Comparison of ENCODE assay signal across 31 cellular contexts in the genomic region with DNA sequence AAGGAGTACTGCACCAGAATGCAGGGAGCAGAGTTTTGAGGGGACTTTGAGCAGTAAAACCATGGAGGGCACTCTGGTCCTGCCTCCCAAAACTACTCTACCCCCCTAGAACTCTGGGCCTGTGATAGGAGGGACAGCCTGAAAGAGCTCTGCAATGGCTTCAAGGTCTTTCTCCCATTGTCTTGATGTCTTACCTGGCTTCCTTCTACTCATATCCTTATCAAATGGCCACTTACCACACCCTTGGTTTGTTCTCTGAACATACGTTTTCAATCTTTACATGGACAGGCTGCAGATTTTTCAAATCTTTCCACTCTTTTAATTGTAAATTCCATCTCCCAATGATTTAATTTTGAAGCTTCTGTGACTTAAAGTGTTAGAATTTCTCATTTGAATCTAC.
"Had no signal": no experiment of that assay in that cellular context is flagged by ENCODE, and none has a peak within 500 bp of the region (broad histone marks: within the 10 kb centered on the region; RNA-seq: fewer than 3 reads in every experiment).

No MANE protein-coding gene starts in this region.

- H3K27me3 Mint-ChIP-seq: naive thymus-derived CD8-positive, alpha-beta T cell; natural killer cell treated with Interleukin-12 subunit alpha and Interleukin-12 subunit beta and Interleukin-15 and Interleukin-18, amount 100 ng/mL, for 72 hours; progenitor cell of endocrine pancreas; stimulated activated memory B cell treated with anti-CD40 and anti-IgM and Interleukin-4, amounts not matched to agents 10 μg/mL and 1 μg/mL and 100 μg/mL, for 72 hours; stimulated activated naive CD8-positive, alpha-beta T cell treated with anti-CD3 and anti-CD28 coated beads, Interleukin-15, amount 100 ng/mL, for 72 hours; type B pancreatic cell had no signal

- H3K9me3 Mint-ChIP-seq: natural killer cell treated with Interleukin-12 subunit alpha and Interleukin-12 subunit beta and Interleukin-15 and Interleukin-18, amount 100 ng/mL, for 72 hours; neural crest cell had no signal

- H3K4me2 ChIP-seq: smooth muscle cell had no signal

- H3K4me3 Mint-ChIP-seq: naive thymus-derived CD8-positive, alpha-beta T cell; natural killer cell treated with Interleukin-12 subunit alpha and Interleukin-12 subunit beta and Interleukin-15 and Interleukin-18, amount 100 ng/mL, for 72 hours; nephron progenitor cell; neural crest cell; stimulated activated memory B cell treated with anti-CD40 and anti-IgM and Interleukin-4, amounts not matched to agents 10 μg/mL and 1 μg/mL and 100 μg/mL, for 72 hours; stimulated activated naive CD8-positive, alpha-beta T cell treated with anti-CD3 and anti-CD28 coated beads, Interleukin-15, amount 100 ng/mL, for 72 hours; type B pancreatic cell had no signal

- H3K4me1 Mint-ChIP-seq: nephron progenitor cell, neural crest cell had no signal

- H3K27ac Mint-ChIP-seq: natural killer cell treated with Interleukin-12 subunit alpha and Interleukin-12 subunit beta and Interleukin-15 and Interleukin-18, amount 100 ng/mL, for 72 hours; nephron progenitor cell; progenitor cell of endocrine pancreas; stimulated activated memory B cell treated with anti-CD40 and anti-IgM and Interleukin-4, amounts not matched to agents 10 μg/mL and 1 μg/mL and 100 μg/mL, for 72 hours; stimulated activated naive CD8-positive, alpha-beta T cell treated with anti-CD3 and anti-CD28 coated beads, Interleukin-15, amount 100 ng/mL, for 72 hours; type B pancreatic cell had no signal

- H3K9me3 ChIP-seq: ovary, psoas muscle, right lobe of liver, sigmoid colon, spleen, suprapubic skin, testis, tibial artery, transverse colon, upper lobe of right lung, uterus had no signal

- ATAC-seq: naive thymus-derived CD8-positive, alpha-beta T cell; natural killer cell treated with Interleukin-12 subunit alpha and Interleukin-12 subunit beta and Interleukin-15 and Interleukin-18, amount 100 ng/mL, for 72 hours; psoas muscle; right cardiac atrium; right lobe of liver; stimulated activated memory B cell treated with anti-CD40 and anti-IgM and Interleukin-4, amounts not matched to agents 10 μg/mL and 1 μg/mL and 100 μg/mL, for 72 hours; stimulated activated naive CD8-positive, alpha-beta T cell treated with anti-CD3 and anti-CD28 coated beads, Interleukin-15, amount 100 ng/mL, for 72 hours; stimulated activated naive CD8-positive, alpha-beta T cell treated with anti-CD3 and anti-CD28 coated beads, Interleukin-15, Interleukin-2, amounts not matched to agents 100 U/mL and 50 U/mL, for 24 hours; upper lobe of right lung had no signal

- H3K4me3 ChIP-seq: ovary, psoas muscle, right lobe of liver, sigmoid colon, smooth muscle cell, spleen, suprapubic skin, testis, tibial artery, transverse colon, upper lobe of right lung, uterus had no signal

- H2AFZ ChIP-seq: parathyroid adenoma had no signal

- H3K4me1 ChIP-seq: parathyroid adenoma, sigmoid colon, spleen, suprapubic skin, testis, tibial artery, upper lobe of right lung, uterus had no signal

- DNase-seq: naive thymus-derived CD8-positive, alpha-beta T cell; nephron progenitor cell; occipital lobe; ovary; psoas muscle; right cardiac atrium; right lobe of liver; sigmoid colon; spleen; stimulated activated CD4-positive, alpha-beta T cell treated with anti-CD3 and anti-CD28 coated beads, Interleukin-12 subunit alpha, Interleukin-12 subunit beta, amount 100 ng/mL, for 4 hours; stimulated activated CD4-positive, alpha-beta T cell treated with anti-CD3 and anti-CD28 coated beads, Interleukin-1b, Interleukin-23, amount 100 ng/mL, for 48 hours; stimulated activated CD4-positive, alpha-beta T cell treated with anti-CD3 and anti-CD28 coated beads, Interleukin-4, amount 100 ng/mL, for 1 hour; stimulated activated CD4-positive, alpha-beta T cell treated with anti-CD3 and anti-CD28 coated beads, Interleukin-4, amount 100 ng/mL, for 4 hours; stimulated activated CD8-positive, alpha-beta memory T cell treated with anti-CD3 and anti-CD28 coated beads, Interleukin-4, amount 100 ng/mL, for 48 hours; stimulated activated naive CD4-positive, alpha-beta T cell; stimulated activated naive CD8-positive, alpha-beta T cell treated with anti-CD3 and anti-CD28 coated beads, Interleukin-15, amount 100 ng/mL, for 72 hours; stimulated activated naive CD8-positive, alpha-beta T cell treated with anti-CD3 and anti-CD28 coated beads, Interleukin-15, Interleukin-2, amounts not matched to agents 100 U/mL and 50 U/mL, for 24 hours; substantia nigra; testis; tibial artery; transverse colon; upper lobe of right lung; uterus had no signal

- H3K27me3 ChIP-seq: ovary, right lobe of liver, sigmoid colon, spleen, suprapubic skin, testis, tibial artery, transverse colon, upper lobe of right lung, uterus had no signal

- H3K36me3 ChIP-seq: ovary, transverse colon, uterus had no signal

- H3K9ac ChIP-seq: parathyroid adenoma had no signal

- H3K27ac ChIP-seq: ovary, parathyroid adenoma, psoas muscle, right lobe of liver, sigmoid colon, spleen, suprapubic skin, testis, tibial artery, transverse colon, upper lobe of right lung, uterus had no signal
